Comparison of ENCODE assay signal across 23 cellular contexts in genomic region chr11:69355959-69356702, GRCh38.
DNase-seq lines count a peak whose midpoint lies in the region; ATAC-seq, FAIRE-seq and TF ChIP-seq lines count a peak whose summit lies in the region.
"Had no signal": no experiment of that assay in that cellular context is flagged by ENCODE, and none has a peak within 500 bp of the region (broad histone marks: within the 10 kb centered on the region; RNA-seq: fewer than 3 reads in every experiment).

No MANE protein-coding gene starts in this region.

- H3K79me2 ChIP-seq in HepG2 (ENCODE audit: insufficient read depth, low read length) (no peaks in the 10 kb centered on the region), osteoblast (ENCODE audit: insufficient read depth, low read length) (peaks cover 7% of the 10 kb centered on the region)

- no peak for FAIRE-seq in HepG2 (lab: Jason Lieb, UNC)
- no peak for FAIRE-seq in frontal cortex (lab: Jason Lieb, UNC)
- FAIRE-seq: A204.1, GM19239, RCC 7860 had no signal

- TF ChIP-seq RAD21 in HepG2 (CRISPR knock-in tag; IDR thresholded peaks at IDR 0.05) = no peak

- H4K20me1 ChIP-seq in HepG2 (ENCODE audit: insufficient read depth, low read length) (no peaks in the 10 kb centered on the region), osteoblast (ENCODE audit: insufficient read depth, low read length) (no peaks in the 10 kb centered on the region)

- ATAC-seq in HepG2 (no peak), HG02870 (IDR thresholded peaks at IDR 0.05; ENCODE audit: unreplicated experiment) (no peak)
- ATAC-seq: HCT116 had no signal

- peaks cover 0 to 9% of the 10 kb centered on the region in 2 experiments; a peak in 1 of 5 replicates for H3K27me3 ChIP-seq in HepG2 (ENCODE audit: control insufficient read depth in 1 of 2, insufficient read depth in 2 of 2, low read length in 2 of 2)
- H3K27me3 ChIP-seq in osteoblast (ENCODE audit: insufficient read depth, low read length) = no peaks in the 10 kb centered on the region
- H3K27me3 ChIP-seq: SJCRH30 had no signal

- H3K9ac ChIP-seq in HepG2 (ENCODE audit: insufficient read depth, low read depth, low read length) = no peak overlapping the region
- H3K9ac ChIP-seq: KMS-11 had no signal

- peaks cover 7% of the 10 kb centered on the region for H3K4me1 Mint-ChIP-seq in type B pancreatic cell (ENCODE audit: unreplicated experiment)
- H3K4me1 Mint-ChIP-seq: CD4-positive, CD25-positive, alpha-beta regulatory T cell had no signal

- H3K9me3 Mint-ChIP-seq in type B pancreatic cell = no peaks in the 10 kb centered on the region

- H3K27me3 Mint-ChIP-seq in type B pancreatic cell = peaks cover 2% of the 10 kb centered on the region

- CTCF ChIA-PET in HEK293 (lab: Yijun Ruan, JAX) = interaction anchor here (0.7 kb wide), 1 partner anchor 162 kb away, joined by 3 read pairs; no protein-coding TSS in a partner anchor
- CTCF ChIA-PET in HepG2 (lab: Yijun Ruan, JAX; ENCODE audit: low intra/inter-chr PET ratio, low total read pairs) = no interaction called here

- POLR2A ChIA-PET in HEK293 (lab: Yijun Ruan, JAX) (no interaction called here), HepG2 (lab: Yijun Ruan, JAX) (no interaction called here)

- H3K4me3 ChIP-seq in HEK293 (ENCODE audit: low read depth, low read length) (no peak overlapping the region), HepG2 (replicated peaks in 1 of 3; ENCODE audit: insufficient read depth in 1 of 3, low read depth in 2 of 3, low read length in 3 of 3) (no peak overlapping the region), osteoblast (ENCODE audit: insufficient read depth, low read length) (no peak overlapping the region)
- H3K4me3 ChIP-seq: SJCRH30 had no signal

- DNase-seq in amniotic epithelial cell (ENCODE audit: low read depth) (peak; percentile 8), HepG2 (ENCODE audit: low spot score) (no peak), osteoblast (ENCODE audit: insufficient read length, low spot score, missing footprints) (no peak), type B pancreatic cell (ENCODE audit: extremely low spot score, unreplicated experiment) (no peak), frontal cortex (ENCODE audit: low spot score in 2 of 2) (no peak)
- DNase-seq: CD4-positive, CD25-positive, alpha-beta regulatory T cell; DMS79; GOT3; NCI-H1092 treated with DMSO at 0.1 percent for 48 hours; NCI-H1436 treated with DMSO at 0.1 percent for 48 hours; NCI-H2029 treated with DMSO at 0.1 percent for 48 hours; NCI-H2171; NCI-H345; NCI-H774; SJCRH30 had no signal

- H3K4me1 ChIP-seq in HEK293 (ENCODE audit: control insufficient read depth, insufficient read depth, low read length) (no peaks in the 10 kb centered on the region), HepG2 (ENCODE audit: insufficient read depth, low read length) (peaks cover 31% of the 10 kb centered on the region), osteoblast (ENCODE audit: insufficient read depth, low read length) (peaks cover 60% of the 10 kb centered on the region)

- H3K27ac ChIP-seq in HEK293 (ENCODE audit: extremely low read depth, low read depth, low read length) (no peak overlapping the region), HepG2 (ENCODE audit: extremely low read length, insufficient read depth, low read length) (no peak overlapping the region), osteoblast (ENCODE audit: low read depth, low read length) (peak overlapping the region; percentile 67)
- H3K27ac ChIP-seq: HL-60, KMS-11, SJCRH30 had no signal

- H3K36me3 ChIP-seq in HEK293 (ENCODE audit: control insufficient read depth in 2 of 2, insufficient read depth in 1 of 2, low read length in 2 of 2) (no peaks in the 10 kb centered on the region), HepG2 (replicated peaks in 1 of 2; ENCODE audit: control insufficient read depth in 1 of 2, insufficient read depth in 2 of 2, low read length in 2 of 2) (no peaks in the 10 kb centered on the region), osteoblast (ENCODE audit: insufficient read depth, low read length) (no peaks in the 10 kb centered on the region)
- H3K36me3 ChIP-seq: SJCRH30 had no signal

- BruUV-seq in HepG2 (replicated peaks; lab: Mats Ljungman, UMichigan) = no TSS peak

- in situ Hi-C loops in HepG2 (cut with HindIII; ENCODE audit: extremely low pct_ligation_motif_present, low pct_unique_long_range_greater_than_20kb) = no loop called here

- H2AFZ ChIP-seq in HepG2 (ENCODE audit: low read length) = no peak overlapping the region
- H2AFZ ChIP-seq in osteoblast (ENCODE audit: low read length) = peak overlapping the region; percentile 31

- no peak overlapping the region for H3K27ac Mint-ChIP-seq in type B pancreatic cell
- H3K27ac Mint-ChIP-seq: CD4-positive, CD25-positive, alpha-beta regulatory T cell had no signal

- 28% methylated on average over 8 of the region's 8 CpGs for WGBS in HepG2 (ENCODE audit: low lambda C conversion rate)

- H3K36me3 Mint-ChIP-seq in type B pancreatic cell = no peaks in the 10 kb centered on the region
- H3K36me3 Mint-ChIP-seq: CD4-positive, CD25-positive, alpha-beta regulatory T cell had no signal

- H3K9me3 ChIP-seq in HEK293 (ENCODE audit: control insufficient read depth, insufficient read depth, low read depth, low read length) = no peaks in the 10 kb centered on the region
- H3K9me3 ChIP-seq in HepG2 (ENCODE audit: low read length) = peaks cover 7% of the 10 kb centered on the region; the same call in 1 of the 2 replicates
- H3K9me3 ChIP-seq in osteoblast (ENCODE audit: low read depth, low read length) = peaks cover 2% of the 10 kb centered on the region

- TF ChIP-seq CTCF in HEK293 (tag by site-specific recombination; IDR thresholded peaks at IDR 0.05) (no peak), HepG2 (CRISPR knock-in tag; IDR thresholded peaks at IDR 0.05) (no peak), osteoblast (IDR thresholded peaks at IDR 0.05; ENCODE audit: extremely low read depth, low read depth, low read length) (no peak), type B pancreatic cell (conservative IDR thresholded peaks at IDR 0.05) (no peak)

- no peak overlapping the region; the same call in 1 of the 2 replicates for H3K4me2 ChIP-seq in HepG2 (ENCODE audit: low read depth, low read length)
- H3K4me2 ChIP-seq in osteoblast (ENCODE audit: insufficient read depth, low read length) = no peak overlapping the region
- H3K4me2 ChIP-seq: KMS-11 had no signal

- intact Hi-C loops in HepG2 (cut with micrococcal nuclease; ENCODE audit: unreplicated experiment) = no loop called here

- H3K4me3 Mint-ChIP-seq in type B pancreatic cell = no peak overlapping the region
- H3K4me3 Mint-ChIP-seq: CD4-positive, CD25-positive, alpha-beta regulatory T cell had no signal

- no peak for TF ChIP-seq POLR2A in HepG2 (IDR thresholded peaks at IDR 0.05; ENCODE audit: insufficient read depth in 1 of 2, low read depth in 2 of 2, low read length in 2 of 2)

- no peak for TF ChIP-seq EP300 in HepG2 (IDR thresholded peaks at IDR 0.05; ENCODE audit: low read depth in 2 of 2, low read length in 2 of 2)
- TF ChIP-seq EP300 in HepG2 (CRISPR knock-in tag; IDR thresholded peaks at IDR 0.05; ENCODE audit: borderline replicate concordance) = no peak

TF ChIP-seq in HEK293, 187 proteins besides CTCF, POLR2A, EP300 and RAD21:
- TF ChIP-seq ZNF398 (tag by site-specific recombination; IDR thresholded peaks at IDR 0.05) (peak; percentile 11; the same call in 1 of the 2 replicates), ZFP3 (tag by site-specific recombination; IDR thresholded peaks at IDR 0.05; ENCODE audit: low read depth) (no peak), ZNF549 (tag by site-specific recombination; IDR thresholded peaks at IDR 0.05) (no peak), ZNF366 (tag by site-specific recombination; conservative IDR thresholded peaks at IDR 0.05) (peak; percentile 97)

TF ChIP-seq in HepG2, 621 proteins besides CTCF, POLR2A, EP300 and RAD21 (continues in another document):
- TF ChIP-seq HOXA5 (CRISPR knock-in tag; IDR thresholded peaks at IDR 0.05) = no peak
- TF ChIP-seq PCBP2 (optimal IDR thresholded peaks at IDR 0.05; ENCODE audit: low read depth, low read length, poor library complexity, severe bottlenecking) = peak; percentile 96
- no peak for TF ChIP-seq ZNF326 (CRISPR knock-in tag; IDR thresholded peaks at IDR 0.05; ENCODE audit: borderline replicate concordance)
- TF ChIP-seq, protein P1, sequence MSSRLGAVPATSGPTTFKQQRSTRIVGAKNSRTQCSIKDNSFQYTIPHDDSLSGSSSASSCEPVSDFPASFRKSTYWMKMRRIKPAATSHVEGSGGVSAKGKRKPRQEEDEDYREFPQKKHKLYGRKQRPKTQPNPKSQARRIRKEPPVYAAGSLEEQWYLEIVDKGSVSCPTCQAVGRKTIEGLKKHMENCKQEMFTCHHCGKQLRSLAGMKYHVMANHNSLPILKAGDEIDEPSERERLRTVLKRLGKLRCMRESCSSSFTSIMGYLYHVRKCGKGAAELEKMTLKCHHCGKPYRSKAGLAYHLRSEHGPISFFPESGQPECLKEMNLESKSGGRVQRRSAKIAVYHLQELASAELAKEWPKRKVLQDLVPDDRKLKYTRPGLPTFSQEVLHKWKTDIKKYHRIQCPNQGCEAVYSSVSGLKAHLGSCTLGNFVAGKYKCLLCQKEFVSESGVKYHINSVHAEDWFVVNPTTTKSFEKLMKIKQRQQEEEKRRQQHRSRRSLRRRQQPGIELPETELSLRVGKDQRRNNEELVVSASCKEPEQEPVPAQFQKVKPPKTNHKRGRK (CRISPR knock-in tag; IDR thresholded peaks at IDR 0.05) = 0 out of 2 replicates have a peak, but pooled peaks have one; percentile 59
- TF ChIP-seq MTF2 (CRISPR knock-in tag; IDR thresholded peaks at IDR 0.05; ENCODE audit: borderline replicate concordance) = no peak
- TF ChIP-seq ZNF784 (CRISPR knock-in tag; IDR thresholded peaks at IDR 0.05; ENCODE audit: borderline replicate concordance) = no peak
- no peak for TF ChIP-seq ZNF556 (CRISPR knock-in tag; IDR thresholded peaks at IDR 0.05; ENCODE audit: borderline replicate concordance)
- no peak for TF ChIP-seq ZNF83 (CRISPR knock-in tag; IDR thresholded peaks at IDR 0.05; ENCODE audit: borderline replicate concordance)
